1 cellular context compared by ENCODE assay signal in genomic region chr16:46573834-46574159, GRCh38.
TF ChIP-seq lines count a peak whose summit lies in the region.

No MANE protein-coding gene starts in this region.

TF ChIP-seq in K562, 482 proteins besides CTCF, POLR2A, EP300 and RAD21 (continued from another document):
- TF ChIP-seq FOXK2 (conservative IDR thresholded peaks at IDR 0.05 in 1 of 2, IDR thresholded peaks at IDR 0.05 in 1 of 2; ENCODE audit: low read depth in 2 of 2), result no peak
- TF ChIP-seq MECOM (CRISPR knock-in tag; IDR thresholded peaks at IDR 0.05), result no peak
- no peak for TF ChIP-seq SRSF1 (IDR thresholded peaks at IDR 0.05; ENCODE audit: low read depth, low read length)
- no peak for TF ChIP-seq PCBP2 (IDR thresholded peaks at IDR 0.05; ENCODE audit: low read depth, low read length, poor library complexity, severe bottlenecking)
- no peak for TF ChIP-seq MYBL2 (IDR thresholded peaks at IDR 0.05; ENCODE audit: low read depth)
- no peak for TF ChIP-seq MYBL2 (CRISPR knock-in tag; IDR thresholded peaks at IDR 0.05; ENCODE audit: borderline replicate concordance)
- TF ChIP-seq ZFX (CRISPR knock-in tag; IDR thresholded peaks at IDR 0.05), result no peak
- no peak for TF ChIP-seq ASH1L (IDR thresholded peaks at IDR 0.05; ENCODE audit: borderline replicate concordance, low read depth, partially characterized antibody)
- TF ChIP-seq BMI1 (IDR thresholded peaks at IDR 0.05; ENCODE audit: low read length), result no peak
- no peak for TF ChIP-seq ADNP (tag; IDR thresholded peaks at IDR 0.05)
- TF ChIP-seq E2F4 (CRISPR knock-in tag; IDR thresholded peaks at IDR 0.05; ENCODE audit: low read depth), result no peak
- TF ChIP-seq NCOA6 (IDR thresholded peaks at IDR 0.05), result no peak
